Comparison of ENCODE assay signal across 34 cellular contexts in genomic region chr4:162410854-162411253, GRCh38.
"Had no signal": no experiment of that assay in that cellular context is flagged by ENCODE, and none has a peak within 500 bp of the region (broad histone marks: within the 10 kb centered on the region; RNA-seq: fewer than 3 reads in every experiment).

No MANE protein-coding gene starts in this region.

- H3K9me3 ChIP-seq: adrenal gland, ascending aorta, body of pancreas, breast epithelium had no signal

- H3K4me3 ChIP-seq: adrenal gland, ascending aorta, body of pancreas, breast epithelium, cardiac muscle cell had no signal

- FAIRE-seq: astrocyte, bronchial epithelial cell had no signal

- DNase-seq: activated effector memory CD4-positive, alpha-beta T cell treated with anti-CD3 and anti-CD28 coated beads, Interleukin-2, amount 50 U/mL, for 16 hours; activated effector memory CD4-positive, alpha-beta T cell treated with Interleukin-2 at 50 U/mL for 16 hours; activated gamma-delta T cell; activated gamma-delta T cell treated with Interleukin-2 at 50 U/mL for 16 hours; activated naive CD4-positive, alpha-beta T cell; activated naive CD4-positive, alpha-beta T cell treated with anti-CD3 and anti-CD28 coated beads for 36 hours; activated naive CD4-positive, alpha-beta T cell treated with anti-CD3 and anti-CD28 coated beads, Interleukin-2, amount 10 ng/mL, durations not matched to agents 7 days and 5 days; activated naive CD4-positive, alpha-beta T cell treated with anti-CD3 and anti-CD28 coated beads, Interleukin-2, amount 50 U/mL, for 16 hours; activated naive CD4-positive, alpha-beta T cell treated with Interleukin-2 at 50 U/mL for 16 hours; activated naive CD8-positive, alpha-beta T cell treated with anti-CD3 and anti-CD28 coated beads for 36 hours; activated naive CD8-positive, alpha-beta T cell treated with anti-CD3 and anti-CD28 coated beads, Interleukin-2, amount 10 ng/mL, durations not matched to agents 7 days and 5 days; activated naive CD8-positive, alpha-beta T cell treated with anti-CD3 and anti-CD28 coated beads, Interleukin-2, amount 50 U/mL, for 24 hours; activated T-cell treated with anti-CD3 and anti-CD28 coated beads, Interleukin-2, amount 50 U/mL, for 1 hour; activated T-cell treated with anti-CD3 and anti-CD28 coated beads, Interleukin-2, amount 50 U/mL, for 24 hours; activated T-cell treated with anti-CD3 and anti-CD28 coated beads, Interleukin-2, amount 50 U/mL, for 4 hours; activated T-cell treated with anti-CD3 and anti-CD28 coated beads, Interleukin-2, amount 50 U/mL, for 48 hours; activated T-cell treated with anti-CD3 and anti-CD28 coated beads, Interleukin-2, amount 50 U/mL, for 72 hours; adrenal gland; amniotic stem cell; amygdala; anterior cingulate cortex; aorta; body of pancreas; brain microvascular endothelial cell; caudate nucleus; central memory CD4-positive, alpha-beta T cell; cerebellar nuclear complex had no signal

- H3K27me3 ChIP-seq: adrenal gland, ascending aorta, body of pancreas, brain microvascular endothelial cell, breast epithelium, cardiac muscle cell had no signal

- H3K27ac ChIP-seq: adrenal gland, ascending aorta, body of pancreas, brain microvascular endothelial cell, breast epithelium, cardiac muscle cell had no signal

- H3K4me1 ChIP-seq: adrenal gland, ascending aorta, body of pancreas, breast epithelium had no signal

- ATAC-seq: activated naive CD4-positive, alpha-beta T cell treated with anti-CD3 and anti-CD28 coated beads, Interleukin-2, amount 50 U/mL, for 72 hours; activated naive CD8-positive, alpha-beta T cell treated with anti-CD3 and anti-CD28 coated beads, Interleukin-2, amount 50 U/mL, for 24 hours; activated T-cell treated with anti-CD3 and anti-CD28 coated beads, Interleukin-2, amount 50 U/mL, for 4 hours; activated T-cell treated with anti-CD3 and anti-CD28 coated beads, Interleukin-2, amount 50 U/mL, for 72 hours; activated T-helper 17 cell treated with anti-CD3 and anti-CD28 coated beads, Interleukin-2, amount 50 U/mL, for 72 hours; body of pancreas had no signal

- H3K36me3 ChIP-seq: adrenal gland, ascending aorta, brain microvascular endothelial cell, breast epithelium, cardiac muscle cell had no signal
